In genomic region chr17:80790981-80791742, GRCh38 we compare ENCODE assay signal across 1 cellular context.
TF ChIP-seq lines count a peak whose summit lies in the region.

No MANE protein-coding gene starts in this region.

TF ChIP-seq in K562, 482 proteins besides CTCF, POLR2A, EP300 and RAD21 (continued from another document):
- TF ChIP-seq ZBTB49 (CRISPR knock-in tag; IDR thresholded peaks at IDR 0.05; ENCODE audit: borderline replicate concordance) (no peak), ZBTB33 (CRISPR knock-in tag; IDR thresholded peaks at IDR 0.05) (no peak)
